ENCODE assay signal across 8 cellular contexts in the genomic region with DNA sequence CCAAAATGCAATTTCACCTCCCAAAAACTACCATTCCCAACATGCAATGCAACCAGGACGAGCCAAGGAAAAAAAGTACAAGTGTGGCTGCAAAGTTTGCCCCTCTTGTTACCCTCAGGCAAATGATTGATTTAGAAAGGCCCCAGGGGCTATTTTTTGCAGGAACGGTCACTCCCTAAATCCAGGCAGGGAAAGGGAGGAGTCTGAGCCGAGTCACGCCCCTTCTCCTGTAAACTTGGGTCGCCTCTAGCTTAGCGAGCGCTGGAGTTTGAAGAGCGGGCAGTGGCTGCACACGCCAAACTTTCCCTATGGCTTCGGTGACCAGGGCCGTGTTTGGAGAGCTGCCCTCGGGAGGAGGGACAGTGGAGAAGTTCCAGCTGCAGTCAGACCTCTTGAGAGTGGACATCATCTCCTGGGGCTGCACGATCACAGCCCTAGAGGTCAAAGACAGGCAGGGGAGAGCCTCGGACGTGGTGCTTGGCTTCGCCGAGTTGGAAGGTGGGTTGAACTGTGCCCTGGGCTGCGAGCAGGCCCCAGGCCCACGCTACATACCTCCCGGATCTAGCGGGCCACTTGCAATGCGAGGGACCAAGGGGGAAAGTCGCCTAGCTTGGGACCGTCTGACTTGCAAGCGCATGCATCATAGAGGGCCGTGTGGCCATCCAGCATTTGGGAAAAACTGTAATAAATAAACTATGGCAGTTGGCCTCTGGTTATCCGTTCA. TPM values are rescaled to one million over a fixed set of nuclear protein-coding genes. Genes with fewer than 3 reads are reported as not detected.
DNase-seq lines count a peak whose midpoint lies in the region; ATAC-seq lines count a peak whose summit lies in the region.

A gene (plus strand): TSS at position 261 of the 724 bp plus-strand sequence. CDS start 48 bp downstream, at position 309.

- DNase-seq in D341Med (ENCODE audit: low spot score) (peak; percentile 50), HCEC 1CT (peak; percentile 89), NCI-H69 (lab: John Stamatoyannopoulos, UW) (peak; percentile 53), activated T-cell treated with anti-CD3 and anti-CD28 coated beads for 24 hours (ENCODE audit: low read depth) (peak; percentile 51), UCSD-AML1 (lab: John Stamatoyannopoulos, UW; ENCODE audit: unreplicated experiment) (no peak)
- DNase-seq in stimulated activated naive CD8-positive, alpha-beta T cell treated with anti-CD3 and anti-CD28 coated beads, Interleukin-15, amount 100 ng/mL, for 72 hours, result peak; percentile 71 to 80

- 1 to 2% methylated on average over 27 of the region's 27 CpGs for WGBS in esophagus, 2 donors

- no peaks in the 10 kb centered on the region for H3K27me3 Mint-ChIP-seq in stimulated activated naive CD8-positive, alpha-beta T cell treated with anti-CD3 and anti-CD28 coated beads, Interleukin-15, amount 100 ng/mL, for 72 hours

- peak; percentile 53 for ATAC-seq in stimulated activated naive CD8-positive, alpha-beta T cell treated with anti-CD3 and anti-CD28 coated beads, Interleukin-15, amount 100 ng/mL, for 72 hours

- H3K27ac Mint-ChIP-seq in stimulated activated naive CD8-positive, alpha-beta T cell treated with anti-CD3 and anti-CD28 coated beads, Interleukin-15, amount 100 ng/mL, for 72 hours, result peak within 1 kb of the TSS; percentile 99 to 100

- peak within 1 kb of the TSS; percentile 83 to 95 for H3K4me3 Mint-ChIP-seq in stimulated activated naive CD8-positive, alpha-beta T cell treated with anti-CD3 and anti-CD28 coated beads, Interleukin-15, amount 100 ng/mL, for 72 hours

- peak within 1 kb of the TSS; percentile 19 to 80 for H3K27ac ChIP-seq in esophagus (ENCODE audit: low read depth in 2 of 2, low read length in 1 of 2)

- H3K4me1 ChIP-seq in esophagus (ENCODE audit: control insufficient read depth in 2 of 2, insufficient read depth in 2 of 2, low read length in 1 of 2) (peaks cover 0 to 3% of the 10 kb centered on the region in 2 donors), mononuclear cell (ENCODE audit: insufficient read depth, low read length) (peaks cover 30% of the 10 kb centered on the region)

- H3K9me3 ChIP-seq in esophagus (ENCODE audit: control insufficient read depth in 2 of 2, insufficient read depth in 1 of 2, low read depth in 1 of 2, low read length in 1 of 2), result no peaks in the 10 kb centered on the region
- no peaks in the 10 kb centered on the region for H3K9me3 ChIP-seq in mononuclear cell (ENCODE audit: low read depth, low read length)

- H3K27me3 ChIP-seq in esophagus (ENCODE audit: control insufficient read depth in 1 of 2, insufficient read depth in 2 of 2, low read length in 2 of 2) (no peaks in the 10 kb centered on the region), mononuclear cell (ENCODE audit: insufficient read depth, low read length) (no peaks in the 10 kb centered on the region)

- H3K4me3 ChIP-seq in esophagus (ENCODE audit: low read depth in 1 of 2, low read length in 2 of 2), result peak within 1 kb of the TSS; percentile 60 to 66
- peak within 1 kb of the TSS; percentile 60 for H3K4me3 ChIP-seq in mononuclear cell (ENCODE audit: low read length)

- H3K9me3 Mint-ChIP-seq in stimulated activated naive CD8-positive, alpha-beta T cell treated with anti-CD3 and anti-CD28 coated beads, Interleukin-15, amount 100 ng/mL, for 72 hours, result no peaks in the 10 kb centered on the region

- H3K4me1 Mint-ChIP-seq in stimulated activated naive CD8-positive, alpha-beta T cell treated with anti-CD3 and anti-CD28 coated beads, Interleukin-15, amount 100 ng/mL, for 72 hours, result peaks cover 64% of the 10 kb centered on the region

- no peaks in the 10 kb centered on the region for H3K36me3 ChIP-seq in esophagus (ENCODE audit: control insufficient read depth in 2 of 2, insufficient read depth in 2 of 2, low read length in 1 of 2)

RNA-seq across cellular contexts. Expression of the gene that starts here (rescaled TPM):
- 1 to 10 TPM; 2.6 to 3.4 TPM for polyA plus RNA-seq in esophagus
- 13.0 TPM for total RNA-seq in mononuclear cell
